Comparison of ENCODE assay signal across 1 cellular context in genomic region chr22:23386822-23387580, GRCh38.
TF ChIP-seq lines count a peak whose summit lies in the region.

No MANE protein-coding gene starts in this region.

TF ChIP-seq in H1, 55 proteins besides CTCF, POLR2A, EP300 and RAD21 (continued from another document):
- TF ChIP-seq YY1 (IDR thresholded peaks at IDR 0.05; ENCODE audit: low read depth, low read length) = no peak
- no peak for TF ChIP-seq SIN3A (conservative IDR thresholded peaks at IDR 0.05 in 1 of 2, IDR thresholded peaks at IDR 0.05 in 1 of 2; ENCODE audit: low read depth in 1 of 2, low read length in 2 of 2)
- TF ChIP-seq USF2 (IDR thresholded peaks at IDR 0.05; ENCODE audit: low read length) = no peak
- TF ChIP-seq KDM1A (IDR thresholded peaks at IDR 0.05; ENCODE audit: borderline replicate concordance, low read length) = no peak
- no peak for TF ChIP-seq GTF2F1 (IDR thresholded peaks at IDR 0.05; ENCODE audit: borderline replicate concordance, low read depth, low read length)
- no peak for TF ChIP-seq TCF12 (IDR thresholded peaks at IDR 0.05; ENCODE audit: low read depth, low read length)
- no peak for TF ChIP-seq SAP30 (IDR thresholded peaks at IDR 0.05; ENCODE audit: insufficient read depth, insufficient replicate concordance, low read length)
- no peak for TF ChIP-seq CBX8 (IDR thresholded peaks at IDR 0.05; ENCODE audit: borderline replicate concordance, low read depth, low read length)
- no peak for TF ChIP-seq NANOG (IDR thresholded peaks at IDR 0.05; ENCODE audit: insufficient read depth, low read depth, low read length, poor library complexity, severe bottlenecking)
- no peak for TF ChIP-seq FOSL1 (IDR thresholded peaks at IDR 0.05; ENCODE audit: insufficient read depth, low read depth, low read length)
- TF ChIP-seq RNF2 (IDR thresholded peaks at IDR 0.05; ENCODE audit: borderline replicate concordance, low read depth, low read length, missing control alignments, poor library complexity, severe bottlenecking) = no peak
- TF ChIP-seq GABPA (IDR thresholded peaks at IDR 0.05; ENCODE audit: borderline replicate concordance, insufficient read depth, low read length) = no peak
